In the genomic region with DNA sequence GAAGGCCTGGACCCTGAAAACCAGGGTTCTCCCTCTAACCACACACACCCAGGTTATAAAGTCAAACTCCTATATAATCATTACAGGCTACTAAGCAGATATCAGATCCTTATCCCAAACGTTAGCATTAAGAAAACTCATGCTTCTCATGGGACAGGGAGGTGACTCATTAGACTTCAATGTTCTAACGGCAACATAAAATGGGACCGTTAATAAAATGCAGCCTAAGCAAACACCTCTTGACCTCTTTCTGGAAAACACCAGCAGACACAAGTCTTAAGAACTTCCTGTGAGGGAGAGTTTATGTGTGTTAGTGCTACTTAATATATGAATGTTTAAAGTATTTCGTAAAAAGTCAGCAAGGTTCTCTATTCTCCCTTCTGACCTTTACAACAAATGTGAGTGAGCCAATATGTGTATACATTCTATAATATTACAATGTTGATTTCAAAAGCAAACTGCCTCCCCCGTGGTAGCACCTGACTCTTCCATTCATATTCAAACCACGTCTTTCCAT, we compare ENCODE assay signal across 8 cellular contexts. TPM values are rescaled to one million over a fixed set of nuclear protein-coding genes. Genes with fewer than 3 reads are reported as not detected.
DNase-seq lines count a peak whose midpoint lies in the region; ATAC-seq and TF ChIP-seq lines count a peak whose summit lies in the region.

No MANE protein-coding gene starts in this region.

- peaks cover 4% of the 10 kb centered on the region for H3K36me3 Mint-ChIP-seq in T-helper 17 cell (ENCODE audit: low read depth)

- no peak overlapping the region for H3K9ac ChIP-seq in smooth muscle cell (ENCODE audit: low read depth)

- H3K4me1 ChIP-seq in foreskin keratinocyte (peaks cover 13% of the 10 kb centered on the region), smooth muscle cell (ENCODE audit: low read depth) (peaks cover 22% of the 10 kb centered on the region)

- H3F3A ChIP-seq in smooth muscle cell (ENCODE audit: low read depth) = peaks cover 4% of the 10 kb centered on the region

- H3K27me3 Mint-ChIP-seq in T-helper 17 cell = no peaks in the 10 kb centered on the region

- H3K27ac Mint-ChIP-seq in T-helper 17 cell = peak overlapping the region; percentile 99

- no peaks in the 10 kb centered on the region for H3K36me3 ChIP-seq in smooth muscle cell (ENCODE audit: low read depth)

- peak overlapping the region; percentile 32 for H3K4me2 ChIP-seq in smooth muscle cell

- H3K27me3 ChIP-seq in foreskin keratinocyte = no peaks in the 10 kb centered on the region
- H3K27me3 ChIP-seq in smooth muscle cell (ENCODE audit: low read depth) = no peaks in the 10 kb centered on the region

- peaks cover 50% of the 10 kb centered on the region for H4K20me1 ChIP-seq in smooth muscle cell (ENCODE audit: low read depth)

- peak overlapping the region; percentile 93 for H3K4me3 Mint-ChIP-seq in T-helper 17 cell

- ATAC-seq in GM18520 (IDR thresholded peaks at IDR 0.05; ENCODE audit: unreplicated experiment) (peak; percentile 28), T-helper 17 cell (peak; percentile 46), foreskin keratinocyte (peak; percentile 59), HG03108 (IDR thresholded peaks at IDR 0.05; ENCODE audit: unreplicated experiment) (no peak)

- H3K27ac ChIP-seq in foreskin keratinocyte = no peak overlapping the region
- peak overlapping the region; percentile 39 for H3K27ac ChIP-seq in smooth muscle cell (ENCODE audit: low read depth)

- peak overlapping the region; percentile 15 for H3K4me3 ChIP-seq in smooth muscle cell

- no peak for DNase-seq in T-helper 17 cell
- peak; percentile 27 to 66 for DNase-seq in foreskin keratinocyte
- DNase-seq in smooth muscle cell (lab: John Stamatoyannopoulos, UW; ENCODE audit: unreplicated experiment) = no peak
- no peak for DNase-seq in NCI-H2196 (lab: John Stamatoyannopoulos, UW; ENCODE audit: unreplicated experiment)
- no peak for DNase-seq in NCI-H510A (lab: John Stamatoyannopoulos, UW)
- DNase-seq in NAMALWA (ENCODE audit: low spot score) = no peak

- H3K79me2 ChIP-seq in smooth muscle cell (ENCODE audit: low read depth) = peaks cover 39% of the 10 kb centered on the region

- TF ChIP-seq CTCF in foreskin keratinocyte (conservative IDR thresholded peaks at IDR 0.05) = no peak
- no peak for TF ChIP-seq CTCF in smooth muscle cell (IDR thresholded peaks at IDR 0.05; ENCODE audit: borderline replicate concordance, insufficient read depth, poor library complexity, severe bottlenecking)

- H2AFZ ChIP-seq in smooth muscle cell (ENCODE audit: low read depth) = no peak overlapping the region

- peaks cover 58% of the 10 kb centered on the region for H3K4me1 Mint-ChIP-seq in T-helper 17 cell

- 26% methylated on average over 6 of the region's 6 CpGs for WGBS in smooth muscle cell (ENCODE audit: low lambda C conversion rate)

- H3K9me3 ChIP-seq in T-helper 17 cell (ENCODE audit: control insufficient read depth, low read length, poor library complexity, severe bottlenecking) = no peaks in the 10 kb centered on the region
- H3K9me3 ChIP-seq in smooth muscle cell (replicated peaks; ENCODE audit: low read depth) = no peaks in the 10 kb centered on the region

RNA-seq across cellular contexts. Expression of gene LPIN2, which starts 31.7 kb away (rescaled TPM):
- total RNA-seq in T-helper 17 cell = 10 to 100 TPM; 75.8 to 84.8 TPM
- total RNA-seq in foreskin keratinocyte = 6.6 and 7.3 TPM in 2 replicates
- 1.5 and 1.6 TPM in 2 replicates for polyA plus RNA-seq in foreskin keratinocyte
- total RNA-seq in smooth muscle cell = 17.9 and 20.0 TPM in 2 replicates
- 12.4 and 15.4 TPM in 2 replicates for polyA plus RNA-seq in smooth muscle cell

Comparison
In these comparisons a context has a peak if more than half of its experiments do, and no peak if none do; other contexts are left out.
1. DNase-seq: peak in foreskin keratinocyte (2 of 2); none in T-helper 17 cell (0 of 3), smooth muscle cell (single experiment), NCI-H2196 (single experiment), NCI-H510A (single experiment) and NAMALWA (single experiment).